Comparison of ENCODE assay signal across 1 cellular context in genomic region chr2:74530239-74531161, GRCh38.
TF ChIP-seq lines count a peak whose summit lies in the region.

No MANE protein-coding gene starts in this region.

TF ChIP-seq in GM12878, 131 proteins besides CTCF, POLR2A, EP300 and RAD21 (continued from another document):
- TF ChIP-seq ZBED1 (IDR thresholded peaks at IDR 0.05; ENCODE audit: borderline replicate concordance) (no peak), HDAC6 (IDR thresholded peaks at IDR 0.05; ENCODE audit: unreplicated experiment) (no peak), HDGF (IDR thresholded peaks at IDR 0.05) (peak; percentile 76; the same call in 1 of the 2 replicates), BCL3 (IDR thresholded peaks at IDR 0.05; ENCODE audit: borderline replicate concordance, insufficient read depth, low read depth, low read length, poor library complexity, severe bottlenecking) (no peak), ASH2L (IDR thresholded peaks at IDR 0.05; ENCODE audit: borderline replicate concordance, low read depth) (no peak), YBX1 (IDR thresholded peaks at IDR 0.05) (no peak)
- TF ChIP-seq, protein P1, sequence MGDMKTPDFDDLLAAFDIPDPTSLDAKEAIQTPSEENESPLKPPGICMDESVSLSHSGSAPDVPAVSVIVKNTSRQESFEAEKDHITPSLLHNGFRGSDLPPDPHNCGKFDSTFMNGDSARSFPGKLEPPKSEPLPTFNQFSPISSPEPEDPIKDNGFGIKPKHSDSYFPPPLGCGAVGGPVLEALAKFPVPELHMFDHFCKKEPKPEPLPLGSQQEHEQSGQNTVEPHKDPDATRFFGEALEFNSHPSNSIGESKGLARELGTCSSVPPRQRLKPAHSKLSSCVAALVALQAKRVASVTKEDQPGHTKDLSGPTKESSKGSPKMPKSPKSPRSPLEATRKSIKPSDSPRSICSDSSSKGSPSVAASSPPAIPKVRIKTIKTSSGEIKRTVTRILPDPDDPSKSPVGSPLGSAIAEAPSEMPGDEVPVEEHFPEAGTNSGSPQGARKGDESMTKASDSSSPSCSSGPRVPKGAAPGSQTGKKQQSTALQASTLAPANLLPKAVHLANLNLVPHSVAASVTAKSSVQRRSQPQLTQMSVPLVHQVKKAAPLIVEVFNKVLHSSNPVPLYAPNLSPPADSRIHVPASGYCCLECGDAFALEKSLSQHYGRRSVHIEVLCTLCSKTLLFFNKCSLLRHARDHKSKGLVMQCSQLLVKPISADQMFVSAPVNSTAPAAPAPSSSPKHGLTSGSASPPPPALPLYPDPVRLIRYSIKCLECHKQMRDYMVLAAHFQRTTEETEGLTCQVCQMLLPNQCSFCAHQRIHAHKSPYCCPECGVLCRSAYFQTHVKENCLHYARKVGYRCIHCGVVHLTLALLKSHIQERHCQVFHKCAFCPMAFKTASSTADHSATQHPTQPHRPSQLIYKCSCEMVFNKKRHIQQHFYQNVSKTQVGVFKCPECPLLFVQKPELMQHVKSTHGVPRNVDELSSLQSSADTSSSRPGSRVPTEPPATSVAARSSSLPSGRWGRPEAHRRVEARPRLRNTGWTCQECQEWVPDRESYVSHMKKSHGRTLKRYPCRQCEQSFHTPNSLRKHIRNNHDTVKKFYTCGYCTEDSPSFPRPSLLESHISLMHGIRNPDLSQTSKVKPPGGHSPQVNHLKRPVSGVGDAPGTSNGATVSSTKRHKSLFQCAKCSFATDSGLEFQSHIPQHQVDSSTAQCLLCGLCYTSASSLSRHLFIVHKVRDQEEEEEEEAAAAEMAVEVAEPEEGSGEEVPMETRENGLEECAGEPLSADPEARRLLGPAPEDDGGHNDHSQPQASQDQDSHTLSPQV (IDR thresholded peaks at IDR 0.05), result no peak
